ENCODE assay signal across 8 cellular contexts in genomic region chr5:177022386-177023246, GRCh38. TPM values are rescaled to one million over a fixed set of nuclear protein-coding genes. Genes with fewer than 3 reads are reported as not detected.
DNase-seq lines count a peak whose midpoint lies in the region; ATAC-seq and TF ChIP-seq lines count a peak whose summit lies in the region.

A gene with protein sequence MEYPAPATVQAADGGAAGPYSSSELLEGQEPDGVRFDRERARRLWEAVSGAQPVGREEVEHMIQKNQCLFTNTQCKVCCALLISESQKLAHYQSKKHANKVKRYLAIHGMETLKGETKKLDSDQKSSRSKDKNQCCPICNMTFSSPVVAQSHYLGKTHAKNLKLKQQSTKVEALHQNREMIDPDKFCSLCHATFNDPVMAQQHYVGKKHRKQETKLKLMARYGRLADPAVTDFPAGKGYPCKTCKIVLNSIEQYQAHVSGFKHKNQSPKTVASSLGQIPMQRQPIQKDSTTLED (plus strand): TSS chr5:177022696. CDS start chr5:177022739, 43 bp downstream.

- TF ChIP-seq CTCF in GM13977 (IDR thresholded peaks at IDR 0.05; ENCODE audit: extremely low read depth, insufficient read depth, missing control alignments) (peak; percentile 54), prostate gland (IDR thresholded peaks at IDR 0.05) (peak; percentile 23 to 70 (median 48))

- H3K27me3 Mint-ChIP-seq in T-helper 1 cell treated with Interleukin-12 subunit alpha and Interleukin-12 subunit beta and Interleukin-4 antibody, amounts not matched to agents 30 μg/mL and 1 μg/mL, for 36 hours (ENCODE audit: low read depth), result no peaks in the 10 kb centered on the region

- peak within 1 kb of the TSS; percentile 97 for H3K4me3 Mint-ChIP-seq in T-helper 1 cell treated with Interleukin-12 subunit alpha and Interleukin-12 subunit beta and Interleukin-4 antibody, amounts not matched to agents 30 μg/mL and 1 μg/mL, for 36 hours

- peak within 1 kb of the TSS; percentile 91 for H3K27ac Mint-ChIP-seq in T-helper 1 cell treated with Interleukin-12 subunit alpha and Interleukin-12 subunit beta and Interleukin-4 antibody, amounts not matched to agents 30 μg/mL and 1 μg/mL, for 36 hours

- no peaks in the 10 kb centered on the region for H3K4me1 ChIP-seq in prostate gland (replicated peaks)

- peak within 1 kb of the TSS; percentile 65 to 66 for H3K27ac ChIP-seq in prostate gland

- DNase-seq in GM13977 (ENCODE audit: low spot score), result peak; percentile 97
- peak; percentile 88 for DNase-seq in NCI-H1694 treated with DMSO at 0.1 percent for 48 hours (lab: John Stamatoyannopoulos, UW)
- peak; percentile 7 to 89 (median 70) for DNase-seq in amygdala (lab: John Stamatoyannopoulos, UW)
- peak; percentile 93 for DNase-seq in left ventricle myocardium superior
- DNase-seq in prostate gland (ENCODE audit: low spot score), result peak; percentile 88
- peak; percentile 93 for DNase-seq in ureter (ENCODE audit: low spot score)

- H3K9me3 Mint-ChIP-seq in T-helper 1 cell treated with Interleukin-12 subunit alpha and Interleukin-12 subunit beta and Interleukin-4 antibody, amounts not matched to agents 30 μg/mL and 1 μg/mL, for 36 hours, result no peaks in the 10 kb centered on the region

- H3K4me3 ChIP-seq in prostate gland, result peak within 1 kb of the TSS; percentile 53 to 69

- H3K4me1 Mint-ChIP-seq in T-helper 1 cell treated with Interleukin-12 subunit alpha and Interleukin-12 subunit beta and Interleukin-4 antibody, amounts not matched to agents 30 μg/mL and 1 μg/mL, for 36 hours (ENCODE audit: low read depth), result peaks cover 33% of the 10 kb centered on the region

- TF ChIP-seq POLR2A in prostate gland (IDR thresholded peaks at IDR 0.05), result peak; percentile 46

- peaks cover 8% of the 10 kb centered on the region for H3K36me3 Mint-ChIP-seq in T-helper 1 cell treated with Interleukin-12 subunit alpha and Interleukin-12 subunit beta and Interleukin-4 antibody, amounts not matched to agents 30 μg/mL and 1 μg/mL, for 36 hours (ENCODE audit: low read depth)

- intact Hi-C loops in left ventricle myocardium superior (cut with micrococcal nuclease), result no loop called here
- intact Hi-C loops in prostate gland (cut with DNase I), result no loop called here

- under 1% methylated on average over 70 of the region's 75 CpGs for WGBS in prostate gland

- peak; percentile 75 for ATAC-seq in HG02884 (IDR thresholded peaks at IDR 0.05; ENCODE audit: unreplicated experiment)
- peak; percentile 93 for ATAC-seq in left ventricle myocardium superior

- in situ Hi-C loops in GM13977 (cut with MboI; ENCODE audit: low pct_unique_long_range_greater_than_20kb, low sequenced_read_pairs, unreplicated experiment), result no loop called here

- no peaks in the 10 kb centered on the region for H3K9me3 ChIP-seq in prostate gland

- H3K27me3 ChIP-seq in prostate gland (replicated peaks; ENCODE audit: insufficient read depth), result no peaks in the 10 kb centered on the region

- H3K36me3 ChIP-seq in prostate gland, result no peaks in the 10 kb centered on the region

RNA-seq across cellular contexts. Expression of the gene that starts here (rescaled TPM):
- 8.3 TPM for total RNA-seq in left ventricle myocardium superior
- total RNA-seq in prostate gland, result 10 to 100 TPM; 23.6 to 34.4 TPM
- 26.2 TPM for total RNA-seq in ureter

Comparison
In these comparisons a context has a peak if more than half of its experiments do, and no peak if none do; other contexts are left out.
1. Peak in every context shown above with its lines: DNase-seq, ATAC-seq, H3K4me3 ChIP-seq and H3K27ac ChIP-seq.